8 cellular contexts compared by ENCODE assay signal in genomic region chr3:50321146-50321843, GRCh38. TPM values are rescaled to one million over a fixed set of nuclear protein-coding genes. Genes with fewer than 3 reads are reported as not detected.
DNase-seq lines count a peak whose midpoint lies in the region; ATAC-seq, FAIRE-seq and TF ChIP-seq lines count a peak whose summit lies in the region.

No MANE protein-coding gene starts in this region.

- CTCF ChIA-PET in A549 (lab: Yijun Ruan, JAX) (interaction anchor here (0.5 to 5.1 kb wide), 14 partner anchors 8 to 270 kb away, joined by 3 to 56 read pairs (median 3); partner anchors contain the start of genes HYAL3 and NAA80), mammary epithelial cell (lab: Charles Lee; ENCODE audit: low non-redundant PET) (interaction anchor here (0.6 kb wide), 2 partner anchors 32 to 228 kb away, joined by 4 to 7 read pairs; no protein-coding TSS in a partner anchor)

- TF ChIP-seq CTCF in A549 (IDR thresholded peaks at IDR 0.05) (no peak), WI38 (IDR thresholded peaks at IDR 0.05; ENCODE audit: low read depth, low read length) (no peak), mammary epithelial cell (conservative IDR thresholded peaks at IDR 0.05 in 1 of 2, IDR thresholded peaks at IDR 0.05 in 1 of 2; ENCODE audit: extremely low read depth in 1 of 2, insufficient read depth in 1 of 2, low read depth in 1 of 2, low read length in 2 of 2) (no peak), spleen (IDR thresholded peaks at IDR 0.05 in 8 of 11, conservative IDR thresholded peaks at IDR 0.05 in 3 of 11) (peak in 2 of 11 experiments; percentile 38 to 41)

- H3K4me3 ChIP-seq in A549 = peak overlapping the region; percentile 65
- peak overlapping the region; percentile 73 for H3K4me3 ChIP-seq in WI38 (ENCODE audit: low read depth, low read length)
- peak overlapping the region; percentile 43 to 72 (median 64) for H3K4me3 ChIP-seq in mammary epithelial cell (replicated peaks in 1 of 3; ENCODE audit: insufficient read depth in 1 of 3, low read depth in 2 of 3, low read length in 3 of 3)
- H3K4me3 ChIP-seq in spleen = peak overlapping the region; percentile 72 to 97 (median 90)

- H3K27me3 ChIP-seq in mammary epithelial cell (ENCODE audit: insufficient read depth, low read length) (no peaks in the 10 kb centered on the region), spleen (replicated peaks in 1 of 7) (no peaks in the 10 kb centered on the region)

- H2AFZ ChIP-seq in mammary epithelial cell (ENCODE audit: low read depth, low read length) = peak overlapping the region; percentile 93

- H3K27ac ChIP-seq in A549 (peak overlapping the region; percentile 99 to 100), mammary epithelial cell (ENCODE audit: insufficient read depth, low read depth, low read length) (peak overlapping the region; percentile 98), spleen (peak overlapping the region; percentile 86 to 96 (median 93))

- peaks cover 40% of the 10 kb centered on the region for H3K79me2 ChIP-seq in mammary epithelial cell (ENCODE audit: insufficient read depth, low read length)

- dilution Hi-C loops in mammary epithelial cell (cut with HindIII; ENCODE audit: low sequenced_read_pairs) = no loop called here

- POLR2A ChIA-PET in A549 (lab: Yijun Ruan, JAX) = no interaction called here

- no TSS peak for BruUV-seq in mammary epithelial cell (replicated peaks; lab: Mats Ljungman, UMichigan)

- intact Hi-C loops in mammary epithelial cell (cut with micrococcal nuclease) (loop anchor here (1.0 kb wide), 1 partner anchor 22 kb away; the partner anchor contains the start of genes HYAL3 and NAA80), spleen (cut with DNase I; ENCODE audit: low total_unique reads) (loop anchor here (10.0 kb wide), 1 partner anchor 86 kb away; the partner anchor contains the start of gene GNAI2)

- H3K4me1 ChIP-seq in A549 (peaks cover 33% of the 10 kb centered on the region), mammary epithelial cell (ENCODE audit: insufficient read depth, low read length) (peaks cover 48% of the 10 kb centered on the region), spleen (peaks cover 32 to 93% (median 89%) of the 10 kb centered on the region in 6 donors)

- DNase-seq in A549 (ENCODE audit: low read depth in 1 of 2, low spot score in 1 of 2) (peak; percentile 68 to 88), NCI-H2171 treated with DMSO at 0.1 percent for 48 hours (lab: John Stamatoyannopoulos, UW) (peak; percentile 78), mammary epithelial cell (peak; percentile 85), iris pigment epithelial cell (ENCODE audit: low read depth) (peak; percentile 91), spleen (peak; percentile 96)

- WGBS in A549 (ENCODE audit: missing lambda C conversion rate) = 0% methylated on average over 1 of the region's 68 CpGs
- 1% methylated on average over 15 of the region's 68 CpGs for WGBS in mammary epithelial cell (ENCODE audit: low coverage, missing lambda C conversion rate)
- WGBS in spleen, 5 donors = 0 to 1% (median 0%) methylated on average over 15 to 68 of the region's 68 CpGs

- TF ChIP-seq RAD21 in A549 (conservative IDR thresholded peaks at IDR 0.05 in 1 of 2, IDR thresholded peaks at IDR 0.05 in 1 of 2) = no peak

- peak; percentile 50 for TF ChIP-seq POLR2A in A549 (IDR thresholded peaks at IDR 0.05; ENCODE audit: low read length)
- peak in 1 of 3 donors; percentile 5 for TF ChIP-seq POLR2A in spleen (IDR thresholded peaks at IDR 0.05)

- FAIRE-seq in A549 (lab: Jason Lieb, UNC) = no peak

- TF ChIP-seq EP300 in A549 (IDR thresholded peaks at IDR 0.05) = no peak

- no peaks in the 10 kb centered on the region for H4K20me1 ChIP-seq in mammary epithelial cell (ENCODE audit: insufficient read depth, low read length)

- in situ Hi-C loops in mammary epithelial cell (cut with MboI; ENCODE audit: low sequenced_read_pairs in 2 of 2) = loop anchor here in 1 of 2 donors (10.0 kb wide), 1 partner anchor 46 kb away; the partner anchor contains the start of gene LSMEM2

- H3K36me3 ChIP-seq in mammary epithelial cell (ENCODE audit: insufficient read depth, low read length) (no peaks in the 10 kb centered on the region), spleen (peaks cover 2 to 66% (median 35%) of the 10 kb centered on the region in 6 donors)

- H3K4me2 ChIP-seq in A549 (peak overlapping the region; percentile 98), mammary epithelial cell (ENCODE audit: insufficient read depth, low read depth, low read length) (peak overlapping the region; percentile 95)

- H3K9me3 ChIP-seq in A549 (no peaks in the 10 kb centered on the region), mammary epithelial cell (replicated peaks; ENCODE audit: insufficient read depth, low read length) (no peaks in the 10 kb centered on the region), spleen (no peaks in the 10 kb centered on the region)

- H3K9ac ChIP-seq in mammary epithelial cell (ENCODE audit: insufficient read depth, low read length) = peak overlapping the region; percentile 91

- peak; percentile 80 to 85 for ATAC-seq in A549
- ATAC-seq in GM18858 (IDR thresholded peaks at IDR 0.05; ENCODE audit: unreplicated experiment) = peak; percentile 43
- ATAC-seq in HG03060 (IDR thresholded peaks at IDR 0.05; ENCODE audit: low read depth, unreplicated experiment) = peak; percentile 59

TF ChIP-seq in A549, 52 proteins besides CTCF, POLR2A, EP300 and RAD21 (continues in another document):
- TF ChIP-seq GATA3 (IDR thresholded peaks at IDR 0.05; ENCODE audit: borderline replicate concordance) = peak; percentile 69
- 0 out of 2 replicates have a peak, but pooled peaks have one; percentile 25 for TF ChIP-seq PBX3 (IDR thresholded peaks at IDR 0.05)
- peak; percentile 66; the same call in 1 of the 2 replicates for TF ChIP-seq MYC (IDR thresholded peaks at IDR 0.05; ENCODE audit: borderline replicate concordance, low read length)
- TF ChIP-seq RFX5 (IDR thresholded peaks at IDR 0.05) = no peak

RNA-seq across cellular contexts. Expression of gene HYAL2, which starts 1.2 kb away (rescaled TPM):
- polyA plus RNA-seq in A549 (2011; rRNA removed) (31.0 and 34.6 TPM in 2 replicates), A549 (2017; fragmentation: RNase III; extraction: RNeasy Plus Mini Kit Qiagen cat#74134 plus additional on column Dnase treatment) (21.4 to 24.5 TPM (median 24.4 TPM) in 3 replicates), mammary epithelial cell (77.9 TPM), spleen (100 to 1,000 TPM; 108 to 155 (median 123) TPM)
- polyA plus RNA-seq in A549 (2012; cell fraction: cytosol; rRNA removed) = 49.8 and 69.8 TPM in 2 replicates
- polyA plus RNA-seq in A549 (2012; cell fraction: nucleus; rRNA removed) = 59.3 and 82.2 TPM in 2 replicates
- polyA minus RNA-seq in A549 (2011; rRNA and poly(A)+ RNA removed) = 23.4 and 27.4 TPM in 2 replicates
- total RNA-seq in mammary epithelial cell (10 to 100 TPM; 37.0 to 65.5 TPM), spleen (100 to 1,000 TPM; 192 to 746 (median 523) TPM)
- polyA minus RNA-seq in mammary epithelial cell = 56.5 TPM

RNA-seq across cellular contexts. Expression of gene TUSC2, which starts 6.7 kb away (rescaled TPM):
- polyA plus RNA-seq in A549 (2011; rRNA removed) = 23.5 and 26.7 TPM in 2 replicates
- polyA plus RNA-seq in A549 (2012; cell fraction: cytosol; rRNA removed) = 34.4 and 42.5 TPM in 2 replicates
- polyA plus RNA-seq in A549 (2012; cell fraction: nucleus; rRNA removed) = 37.2 and 48.2 TPM in 2 replicates
- 18.2 to 19.9 TPM (median 18.8 TPM) in 3 replicates for polyA plus RNA-seq in A549 (2017; fragmentation: RNase III; extraction: RNeasy Plus Mini Kit Qiagen cat#74134 plus additional on column Dnase treatment)
- 14.5 and 15.7 TPM in 2 replicates for polyA minus RNA-seq in A549 (2011; rRNA and poly(A)+ RNA removed)
- total RNA-seq in mammary epithelial cell = 10 to 100 TPM; 22.0 to 22.4 TPM
- 34.4 TPM for polyA plus RNA-seq in mammary epithelial cell
- polyA minus RNA-seq in mammary epithelial cell = 27.6 TPM
- total RNA-seq in spleen = 10 to 100 TPM; 19.4 to 33.6 (median 24.4) TPM
- 10 to 100 TPM; 20.6 to 36.5 (median 34.4) TPM for polyA plus RNA-seq in spleen

RNA-seq across cellular contexts. Expression of gene HYAL1, which starts 17.9 kb away (rescaled TPM):
- 1.1 and 1.6 TPM in 2 replicates for polyA plus RNA-seq in A549 (2011; rRNA removed)
- 1.2 and 1.4 TPM in 2 replicates for polyA plus RNA-seq in A549 (2012; cell fraction: cytosol; rRNA removed)
- 1.7 and 2.5 TPM in 2 replicates for polyA plus RNA-seq in A549 (2012; cell fraction: nucleus; rRNA removed)
- polyA plus RNA-seq in A549 (2017; fragmentation: RNase III; extraction: RNeasy Plus Mini Kit Qiagen cat#74134 plus additional on column Dnase treatment) = 0.42 to 0.62 TPM (median 0.54 TPM) in 3 replicates
- polyA minus RNA-seq in A549 (2011; rRNA and poly(A)+ RNA removed) = 1.4 and 3.8 TPM in 2 replicates
- total RNA-seq in mammary epithelial cell = under 1 TPM; 0.17 to 0.40 TPM
- polyA plus RNA-seq in mammary epithelial cell = 2.5 TPM
- polyA minus RNA-seq in mammary epithelial cell = 7.8 TPM
- total RNA-seq in spleen = 100 to 1,000 TPM in 5 of 7 donors, 10 to 100 TPM in 2; 46.8 to 172 (median 122) TPM
- polyA plus RNA-seq in spleen = 10 to 100 TPM; 18.2 to 49.4 (median 46.6) TPM

RNA-seq across cellular contexts. Expression of gene RASSF1, which starts 19.3 kb away (rescaled TPM):
- 11.9 and 15.4 TPM in 2 replicates for polyA plus RNA-seq in A549 (2011; rRNA removed)
- 31.2 and 35.2 TPM in 2 replicates for polyA plus RNA-seq in A549 (2012; cell fraction: cytosol; rRNA removed)
- 35.4 and 41.5 TPM in 2 replicates for polyA plus RNA-seq in A549 (2012; cell fraction: nucleus; rRNA removed)
- 14.4 to 15.7 TPM (median 15.5 TPM) in 3 replicates for polyA plus RNA-seq in A549 (2017; fragmentation: RNase III; extraction: RNeasy Plus Mini Kit Qiagen cat#74134 plus additional on column Dnase treatment)
- polyA minus RNA-seq in A549 (2011; rRNA and poly(A)+ RNA removed) = 3.4 and 6.4 TPM in 2 replicates
- total RNA-seq in mammary epithelial cell = 10 to 100 TPM in 1 of 2 donors, 1 to 10 TPM in 1; 9.2 to 23.3 TPM
- polyA plus RNA-seq in mammary epithelial cell = 29.2 TPM
- 3.3 TPM for polyA minus RNA-seq in mammary epithelial cell
- 100 to 1,000 TPM in 1 of 7 donors, 10 to 100 TPM in 6; 48.3 to 113 (median 63.3) TPM for total RNA-seq in spleen
- 10 to 100 TPM; 59.3 to 83.7 (median 81.4) TPM for polyA plus RNA-seq in spleen

RNA-seq across cellular contexts. Expression of gene HYAL3, which starts 22.1 kb away (rescaled TPM):
- polyA plus RNA-seq in A549 (2011; rRNA removed) = 3.0 and 5.2 TPM in 2 replicates
- polyA plus RNA-seq in A549 (2012; cell fraction: cytosol; rRNA removed) = 8.8 and 11.0 TPM in 2 replicates
- 12.8 and 13.3 TPM in 2 replicates for polyA plus RNA-seq in A549 (2012; cell fraction: nucleus; rRNA removed)
- 4.8 to 5.4 TPM (median 5.0 TPM) in 3 replicates for polyA plus RNA-seq in A549 (2017; fragmentation: RNase III; extraction: RNeasy Plus Mini Kit Qiagen cat#74134 plus additional on column Dnase treatment)
- 3.5 and 9.3 TPM in 2 replicates for polyA minus RNA-seq in A549 (2011; rRNA and poly(A)+ RNA removed)
- 10 to 100 TPM in 1 of 2 donors, 1 to 10 TPM in 1; 9.7 to 12.7 TPM for total RNA-seq in mammary epithelial cell
- polyA plus RNA-seq in mammary epithelial cell = 23.8 TPM
- polyA minus RNA-seq in mammary epithelial cell = 12.6 TPM
- 1 to 10 TPM in 6 of 7 donors, under 1 TPM in 1; 0.73 to 3.8 (median 2.7) TPM for total RNA-seq in spleen
- 1 to 10 TPM; 1.4 to 2.4 (median 2.1) TPM for polyA plus RNA-seq in spleen

Comparison
In these comparisons a context has a peak if more than half of its experiments do, and no peak if none do; other contexts are left out.
1. Peak in every context shown above with its lines: DNase-seq, ATAC-seq, H3K4me3 ChIP-seq and H3K27ac ChIP-seq.